Comparison of ENCODE assay signal across 15 cellular contexts in genomic region chr11:61207906-61208305, GRCh38. TPM values are rescaled to one million over a fixed set of nuclear protein-coding genes. Genes with fewer than 3 reads are reported as not detected.
"Had no signal": no experiment of that assay in that cellular context is flagged by ENCODE, and none has a peak within 500 bp of the region (broad histone marks: within the 10 kb centered on the region; RNA-seq: fewer than 3 reads in every experiment).

No MANE protein-coding gene starts in this region.

RNA-seq across cellular contexts. Expression of gene PGA3, which starts 4.6 kb away (rescaled TPM):
- total RNA-seq: activated B cell treated with CpG ODN at 0.5 μM for 24 hours; activated CD4-positive, alpha-beta memory T cell treated with anti-CD3 and anti-CD28 coated beads for 36 hours; activated CD4-positive, alpha-beta memory T cell treated with anti-CD3 and anti-CD28 coated beads, Interleukin-2, amount 10 ng/mL, durations not matched to agents 7 days and 5 days; activated CD4-positive, alpha-beta T cell treated with anti-CD3 and anti-CD28 coated beads for 36 hours; activated CD4-positive, alpha-beta T cell treated with anti-CD3 and anti-CD28 coated beads, Interleukin-2, amount 10 ng/mL, durations not matched to agents 24 days and 14 days; activated CD4-positive, alpha-beta T cell treated with anti-CD3 and anti-CD28 coated beads, Interleukin-2, amount 10 ng/mL, durations not matched to agents 7 days and 5 days; activated CD8-positive, alpha-beta memory T cell treated with anti-CD3 and anti-CD28 coated beads for 36 hours; activated CD8-positive, alpha-beta memory T cell treated with anti-CD3 and anti-CD28 coated beads, Interleukin-2, amount 10 ng/mL, durations not matched to agents 7 days and 5 days; activated CD8-positive, alpha-beta T cell treated with anti-CD3 and anti-CD28 coated beads for 36 hours; activated CD8-positive, alpha-beta T cell treated with anti-CD3 and anti-CD28 coated beads, Interleukin-2, amount 10 ng/mL, durations not matched to agents 7 days and 5 days; T-cell; T-helper 1 cell treated with Interleukin-12 subunit alpha and Interleukin-12 subunit beta and Interleukin-4 antibody, amounts not matched to agents 30 ng/mL and 1 ng/mL, for 36 hours; T-helper 17 cell; T-helper 2 cell treated with Interferon-gamma antibody and Interleukin-4, amounts not matched to agents 100 ng/mL and 5 ng/mL, for 36 hours had no signal

RNA-seq across cellular contexts. Expression of gene PGA4, which starts 14.2 kb away (rescaled TPM):
- total RNA-seq: activated B cell treated with CpG ODN at 0.5 μM for 24 hours; activated CD4-positive, alpha-beta memory T cell treated with anti-CD3 and anti-CD28 coated beads for 36 hours; activated CD4-positive, alpha-beta memory T cell treated with anti-CD3 and anti-CD28 coated beads, Interleukin-2, amount 10 ng/mL, durations not matched to agents 7 days and 5 days; activated CD4-positive, alpha-beta T cell treated with anti-CD3 and anti-CD28 coated beads for 36 hours; activated CD4-positive, alpha-beta T cell treated with anti-CD3 and anti-CD28 coated beads, Interleukin-2, amount 10 ng/mL, durations not matched to agents 24 days and 14 days; activated CD4-positive, alpha-beta T cell treated with anti-CD3 and anti-CD28 coated beads, Interleukin-2, amount 10 ng/mL, durations not matched to agents 7 days and 5 days; activated CD8-positive, alpha-beta memory T cell treated with anti-CD3 and anti-CD28 coated beads for 36 hours; activated CD8-positive, alpha-beta memory T cell treated with anti-CD3 and anti-CD28 coated beads, Interleukin-2, amount 10 ng/mL, durations not matched to agents 7 days and 5 days; activated CD8-positive, alpha-beta T cell treated with anti-CD3 and anti-CD28 coated beads for 36 hours; activated CD8-positive, alpha-beta T cell treated with anti-CD3 and anti-CD28 coated beads, Interleukin-2, amount 10 ng/mL, durations not matched to agents 7 days and 5 days; T-cell; T-helper 1 cell treated with Interleukin-12 subunit alpha and Interleukin-12 subunit beta and Interleukin-4 antibody, amounts not matched to agents 30 ng/mL and 1 ng/mL, for 36 hours; T-helper 17 cell; T-helper 2 cell treated with Interferon-gamma antibody and Interleukin-4, amounts not matched to agents 100 ng/mL and 5 ng/mL, for 36 hours; WTC11 had no signal

RNA-seq across cellular contexts. Expression of gene PGA5, which starts 33.1 kb away (rescaled TPM):
- total RNA-seq: activated B cell treated with CpG ODN at 0.5 μM for 24 hours; activated CD4-positive, alpha-beta memory T cell treated with anti-CD3 and anti-CD28 coated beads for 36 hours; activated CD4-positive, alpha-beta memory T cell treated with anti-CD3 and anti-CD28 coated beads, Interleukin-2, amount 10 ng/mL, durations not matched to agents 7 days and 5 days; activated CD4-positive, alpha-beta T cell treated with anti-CD3 and anti-CD28 coated beads for 36 hours; activated CD4-positive, alpha-beta T cell treated with anti-CD3 and anti-CD28 coated beads, Interleukin-2, amount 10 ng/mL, durations not matched to agents 24 days and 14 days; activated CD4-positive, alpha-beta T cell treated with anti-CD3 and anti-CD28 coated beads, Interleukin-2, amount 10 ng/mL, durations not matched to agents 7 days and 5 days; activated CD8-positive, alpha-beta memory T cell treated with anti-CD3 and anti-CD28 coated beads for 36 hours; activated CD8-positive, alpha-beta memory T cell treated with anti-CD3 and anti-CD28 coated beads, Interleukin-2, amount 10 ng/mL, durations not matched to agents 7 days and 5 days; activated CD8-positive, alpha-beta T cell treated with anti-CD3 and anti-CD28 coated beads for 36 hours; activated CD8-positive, alpha-beta T cell treated with anti-CD3 and anti-CD28 coated beads, Interleukin-2, amount 10 ng/mL, durations not matched to agents 7 days and 5 days; T-cell; T-helper 1 cell treated with Interleukin-12 subunit alpha and Interleukin-12 subunit beta and Interleukin-4 antibody, amounts not matched to agents 30 ng/mL and 1 ng/mL, for 36 hours; T-helper 17 cell; T-helper 2 cell treated with Interferon-gamma antibody and Interleukin-4, amounts not matched to agents 100 ng/mL and 5 ng/mL, for 36 hours had no signal
